1 cellular context compared by ENCODE assay signal in the genomic region with DNA sequence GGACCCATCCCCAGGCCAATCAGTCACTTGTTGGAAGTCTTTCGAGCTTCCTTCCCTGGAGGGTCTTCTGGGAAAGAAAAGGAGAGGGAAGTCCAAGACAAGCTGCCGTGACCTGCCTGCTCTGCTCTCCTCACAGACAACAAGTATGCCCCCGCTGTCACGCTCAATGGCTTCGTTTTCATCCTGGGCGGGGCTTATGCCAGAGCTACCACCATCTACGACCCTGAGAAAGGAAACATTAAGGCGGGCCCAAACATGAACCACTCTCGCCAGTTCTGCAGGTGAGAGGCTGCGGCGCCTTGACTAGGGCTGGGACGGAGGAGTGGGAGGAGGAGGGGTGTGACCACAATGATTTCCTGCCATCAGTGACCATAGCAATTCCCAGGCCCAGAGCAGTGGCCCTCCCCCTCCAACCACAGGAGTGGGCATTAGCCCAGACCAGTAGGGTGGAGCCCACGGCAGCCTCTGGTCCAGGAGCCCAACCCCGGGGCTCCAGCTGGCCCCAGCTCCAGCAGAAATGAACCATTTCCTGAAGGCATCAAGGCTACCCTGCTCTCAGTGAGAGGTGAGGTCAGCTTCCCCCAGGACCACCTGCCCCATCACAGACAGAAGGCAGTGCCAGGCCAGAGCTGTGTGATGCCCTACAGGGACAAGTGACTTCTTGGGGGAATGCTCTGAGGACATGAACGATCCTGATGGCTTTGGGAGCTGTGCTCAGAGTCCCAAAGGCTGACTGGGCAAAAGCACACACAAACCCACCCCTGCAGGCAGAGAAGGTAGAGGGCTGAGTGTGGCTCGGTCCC.
TF ChIP-seq lines count a peak whose summit lies in the region.

No MANE protein-coding gene starts in this region.

TF ChIP-seq in H1, 55 proteins besides CTCF, POLR2A, EP300 and RAD21:
- TF ChIP-seq EZH2 (IDR thresholded peaks at IDR 0.05; ENCODE audit: low read depth, low read length, severe bottlenecking) (no peak), CHD2 (IDR thresholded peaks at IDR 0.05; ENCODE audit: low read length) (no peak), SIN3A (conservative IDR thresholded peaks at IDR 0.05 in 1 of 2, IDR thresholded peaks at IDR 0.05 in 1 of 2; ENCODE audit: low read depth in 1 of 2, low read length in 2 of 2) (no peak), BACH1 (IDR thresholded peaks at IDR 0.05; ENCODE audit: low read length) (no peak), TBP (IDR thresholded peaks at IDR 0.05; ENCODE audit: low read depth, low read length) (no peak), RNF2 (IDR thresholded peaks at IDR 0.05; ENCODE audit: borderline replicate concordance, low read depth, low read length, missing control alignments, poor library complexity, severe bottlenecking) (no peak), HDAC6 (IDR thresholded peaks at IDR 0.05; ENCODE audit: low read depth, low read length) (no peak), NRF1 (IDR thresholded peaks at IDR 0.05; ENCODE audit: low read depth, low read length) (no peak), USF2 (IDR thresholded peaks at IDR 0.05; ENCODE audit: low read length) (no peak), CBX5 (IDR thresholded peaks at IDR 0.05; ENCODE audit: low read depth, low read length) (no peak), BRCA1 (IDR thresholded peaks at IDR 0.05; ENCODE audit: low read depth, low read length) (no peak), RBBP5 (IDR thresholded peaks at IDR 0.05; ENCODE audit: borderline replicate concordance, low read depth, low read length) (no peak), CHD1 (IDR thresholded peaks at IDR 0.05; ENCODE audit: low read depth, low read length) (no peak), SAP30 (IDR thresholded peaks at IDR 0.05; ENCODE audit: insufficient read depth, insufficient replicate concordance, low read length) (no peak), ZNF274 (IDR thresholded peaks at IDR 0.05; ENCODE audit: borderline replicate concordance, extremely low read depth, low read length) (no peak), SP4 (IDR thresholded peaks at IDR 0.05; ENCODE audit: low read length) (no peak), YY1 (IDR thresholded peaks at IDR 0.05; ENCODE audit: low read depth, low read length) (no peak)
- TF ChIP-seq, protein P1, sequence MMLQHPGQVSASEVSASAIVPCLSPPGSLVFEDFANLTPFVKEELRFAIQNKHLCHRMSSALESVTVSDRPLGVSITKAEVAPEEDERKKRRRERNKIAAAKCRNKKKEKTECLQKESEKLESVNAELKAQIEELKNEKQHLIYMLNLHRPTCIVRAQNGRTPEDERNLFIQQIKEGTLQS (IDR thresholded peaks at IDR 0.05; ENCODE audit: insufficient read depth, low read depth, low read length): no peak
- TF ChIP-seq, protein P2, sequence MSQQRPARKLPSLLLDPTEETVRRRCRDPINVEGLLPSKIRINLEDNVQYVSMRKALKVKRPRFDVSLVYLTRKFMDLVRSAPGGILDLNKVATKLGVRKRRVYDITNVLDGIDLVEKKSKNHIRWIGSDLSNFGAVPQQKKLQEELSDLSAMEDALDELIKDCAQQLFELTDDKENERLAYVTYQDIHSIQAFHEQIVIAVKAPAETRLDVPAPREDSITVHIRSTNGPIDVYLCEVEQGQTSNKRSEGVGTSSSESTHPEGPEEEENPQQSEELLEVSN (IDR thresholded peaks at IDR 0.05): no peak
